ENCODE assay signal across 22 cellular contexts in genomic region chr15:97786741-97787140, GRCh38.
"Had no signal": no experiment of that assay in that cellular context is flagged by ENCODE, and none has a peak within 500 bp of the region (broad histone marks: within the 10 kb centered on the region; RNA-seq: fewer than 3 reads in every experiment).

No MANE protein-coding gene starts in this region.

- DNase-seq: activated CD4-positive, alpha-beta memory T cell treated with anti-CD3 and anti-CD28 coated beads, Interleukin-2, amount 10 ng/mL, durations not matched to agents 7 days and 5 days; activated CD4-positive, alpha-beta T cell treated with anti-CD3 and anti-CD28 coated beads for 1 hour; activated CD4-positive, alpha-beta T cell treated with anti-CD3 and anti-CD28 coated beads for 4 hours; activated CD4-positive, alpha-beta T cell treated with anti-CD3 and anti-CD28 coated beads, Interleukin-2, amount 10 ng/mL, durations not matched to agents 7 days and 5 days; activated CD4-positive, alpha-beta T cell treated with anti-CD3 and anti-CD28 coated beads, Interleukin-2, amount 50 U/mL, for 4 hours; activated CD8-positive, alpha-beta memory T cell treated with anti-CD3 and anti-CD28 coated beads, Interleukin-2, amount 50 U/mL, for 48 hours; activated effector memory CD4-positive, alpha-beta T cell treated with anti-CD3 and anti-CD28 coated beads, Interleukin-2, amount 50 U/mL, for 16 hours; activated naive CD4-positive, alpha-beta T cell treated with anti-CD3 and anti-CD28 coated beads for 36 hours; activated naive CD8-positive, alpha-beta T cell treated with anti-CD3 and anti-CD28 coated beads for 36 hours; activated naive CD8-positive, alpha-beta T cell treated with anti-CD3 and anti-CD28 coated beads, Interleukin-2, amount 50 U/mL, for 24 hours; activated T-cell treated with anti-CD3 and anti-CD28 coated beads, Interleukin-2, amount 50 U/mL, for 48 hours; adrenal gland; amygdala; aorta; body of pancreas; caudate nucleus; effector CD8-positive, alpha-beta T cell; foreskin fibroblast; glutamatergic neuron; T-helper 2 cell had no signal

- H3K36me3 ChIP-seq: adrenal gland had no signal

- H3K27ac ChIP-seq: adrenal gland, body of pancreas, epithelial cell of prostate, VCaP had no signal

- H3K9me3 ChIP-seq: adrenal gland, body of pancreas had no signal

- H3K4me1 ChIP-seq: adrenal gland, body of pancreas had no signal

- H3K4me3 ChIP-seq: adrenal gland, body of pancreas had no signal

- H3K27me3 ChIP-seq: adrenal gland, body of pancreas had no signal
